Comparison of ENCODE assay signal across 2 cellular contexts in the genomic region with DNA sequence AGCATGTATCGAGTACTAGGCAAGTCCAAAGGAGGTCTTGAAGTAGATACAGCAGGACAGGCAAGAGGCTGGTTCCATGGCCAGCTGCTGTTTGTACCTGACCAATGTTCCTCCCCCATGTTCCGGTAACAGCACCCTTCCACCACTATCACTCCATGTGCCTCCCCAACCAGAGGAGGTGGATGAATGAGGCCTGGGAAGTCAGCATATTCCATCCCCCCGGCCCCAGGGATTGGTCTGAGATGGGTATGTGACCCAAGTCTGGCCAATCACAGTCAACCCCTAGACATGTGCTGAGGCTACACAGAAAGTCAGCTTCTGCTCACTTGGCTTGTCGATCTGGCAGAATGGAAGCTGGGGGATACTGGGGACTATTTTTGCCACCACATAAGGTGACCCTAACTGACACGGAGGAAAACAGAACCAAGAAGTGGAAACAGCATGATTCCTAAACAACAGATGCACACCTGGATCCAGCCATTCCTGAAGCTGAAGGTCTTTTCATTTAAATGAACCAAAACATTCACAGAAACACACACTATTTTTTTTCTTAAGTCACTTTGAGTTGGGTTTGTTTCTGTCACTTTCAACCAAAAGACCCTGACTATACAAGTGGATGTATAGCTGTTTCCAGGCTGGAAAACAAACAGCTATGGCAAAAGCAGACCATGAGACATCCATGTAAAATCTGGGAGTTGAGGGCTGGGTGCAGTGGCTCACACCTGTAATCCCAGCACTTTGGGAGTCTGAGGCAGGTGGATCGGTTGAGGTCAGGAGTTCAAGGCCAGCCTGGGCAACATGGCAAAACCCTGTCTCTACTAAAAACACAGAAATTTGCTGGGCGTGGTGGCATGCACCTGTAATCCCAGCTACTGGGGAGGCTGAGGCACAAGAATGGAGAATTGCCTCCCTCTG.
TF ChIP-seq lines count a peak whose summit lies in the region.

No MANE protein-coding gene starts in this region.

TF ChIP-seq in HCT116, 20 proteins besides CTCF, POLR2A, EP300 and RAD21:
- TF ChIP-seq, protein P1, sequence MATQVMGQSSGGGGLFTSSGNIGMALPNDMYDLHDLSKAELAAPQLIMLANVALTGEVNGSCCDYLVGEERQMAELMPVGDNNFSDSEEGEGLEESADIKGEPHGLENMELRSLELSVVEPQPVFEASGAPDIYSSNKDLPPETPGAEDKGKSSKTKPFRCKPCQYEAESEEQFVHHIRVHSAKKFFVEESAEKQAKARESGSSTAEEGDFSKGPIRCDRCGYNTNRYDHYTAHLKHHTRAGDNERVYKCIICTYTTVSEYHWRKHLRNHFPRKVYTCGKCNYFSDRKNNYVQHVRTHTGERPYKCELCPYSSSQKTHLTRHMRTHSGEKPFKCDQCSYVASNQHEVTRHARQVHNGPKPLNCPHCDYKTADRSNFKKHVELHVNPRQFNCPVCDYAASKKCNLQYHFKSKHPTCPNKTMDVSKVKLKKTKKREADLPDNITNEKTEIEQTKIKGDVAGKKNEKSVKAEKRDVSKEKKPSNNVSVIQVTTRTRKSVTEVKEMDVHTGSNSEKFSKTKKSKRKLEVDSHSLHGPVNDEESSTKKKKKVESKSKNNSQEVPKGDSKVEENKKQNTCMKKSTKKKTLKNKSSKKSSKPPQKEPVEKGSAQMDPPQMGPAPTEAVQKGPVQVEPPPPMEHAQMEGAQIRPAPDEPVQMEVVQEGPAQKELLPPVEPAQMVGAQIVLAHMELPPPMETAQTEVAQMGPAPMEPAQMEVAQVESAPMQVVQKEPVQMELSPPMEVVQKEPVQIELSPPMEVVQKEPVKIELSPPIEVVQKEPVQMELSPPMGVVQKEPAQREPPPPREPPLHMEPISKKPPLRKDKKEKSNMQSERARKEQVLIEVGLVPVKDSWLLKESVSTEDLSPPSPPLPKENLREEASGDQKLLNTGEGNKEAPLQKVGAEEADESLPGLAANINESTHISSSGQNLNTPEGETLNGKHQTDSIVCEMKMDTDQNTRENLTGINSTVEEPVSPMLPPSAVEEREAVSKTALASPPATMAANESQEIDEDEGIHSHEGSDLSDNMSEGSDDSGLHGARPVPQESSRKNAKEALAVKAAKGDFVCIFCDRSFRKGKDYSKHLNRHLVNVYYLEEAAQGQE (IDR thresholded peaks at IDR 0.05; ENCODE audit: low read depth), result no peak
- 0 out of 2 replicates have a peak, but pooled peaks have one; percentile 8 for TF ChIP-seq CBX3 (IDR thresholded peaks at IDR 0.05; ENCODE audit: low read depth)

TF ChIP-seq in K562, 482 proteins besides CTCF, POLR2A, EP300 and RAD21:
- no peak for TF ChIP-seq SIN3A (IDR thresholded peaks at IDR 0.05; ENCODE audit: borderline replicate concordance in 2 of 2, control insufficient read depth in 1 of 2, low read depth in 2 of 2, low read length in 2 of 2)
- TF ChIP-seq, protein P2, sequence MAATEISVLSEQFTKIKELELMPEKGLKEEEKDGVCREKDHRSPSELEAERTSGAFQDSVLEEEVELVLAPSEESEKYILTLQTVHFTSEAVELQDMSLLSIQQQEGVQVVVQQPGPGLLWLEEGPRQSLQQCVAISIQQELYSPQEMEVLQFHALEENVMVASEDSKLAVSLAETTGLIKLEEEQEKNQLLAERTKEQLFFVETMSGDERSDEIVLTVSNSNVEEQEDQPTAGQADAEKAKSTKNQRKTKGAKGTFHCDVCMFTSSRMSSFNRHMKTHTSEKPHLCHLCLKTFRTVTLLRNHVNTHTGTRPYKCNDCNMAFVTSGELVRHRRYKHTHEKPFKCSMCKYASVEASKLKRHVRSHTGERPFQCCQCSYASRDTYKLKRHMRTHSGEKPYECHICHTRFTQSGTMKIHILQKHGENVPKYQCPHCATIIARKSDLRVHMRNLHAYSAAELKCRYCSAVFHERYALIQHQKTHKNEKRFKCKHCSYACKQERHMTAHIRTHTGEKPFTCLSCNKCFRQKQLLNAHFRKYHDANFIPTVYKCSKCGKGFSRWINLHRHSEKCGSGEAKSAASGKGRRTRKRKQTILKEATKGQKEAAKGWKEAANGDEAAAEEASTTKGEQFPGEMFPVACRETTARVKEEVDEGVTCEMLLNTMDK (IDR thresholded peaks at IDR 0.05; ENCODE audit: borderline replicate concordance, insufficient read depth, low read depth, low read length, poor library complexity, severe bottlenecking), result no peak
- TF ChIP-seq RBM25 (IDR thresholded peaks at IDR 0.05; ENCODE audit: low read depth, low read length, severe bottlenecking), result peak; percentile 9
- TF ChIP-seq, protein P3, sequence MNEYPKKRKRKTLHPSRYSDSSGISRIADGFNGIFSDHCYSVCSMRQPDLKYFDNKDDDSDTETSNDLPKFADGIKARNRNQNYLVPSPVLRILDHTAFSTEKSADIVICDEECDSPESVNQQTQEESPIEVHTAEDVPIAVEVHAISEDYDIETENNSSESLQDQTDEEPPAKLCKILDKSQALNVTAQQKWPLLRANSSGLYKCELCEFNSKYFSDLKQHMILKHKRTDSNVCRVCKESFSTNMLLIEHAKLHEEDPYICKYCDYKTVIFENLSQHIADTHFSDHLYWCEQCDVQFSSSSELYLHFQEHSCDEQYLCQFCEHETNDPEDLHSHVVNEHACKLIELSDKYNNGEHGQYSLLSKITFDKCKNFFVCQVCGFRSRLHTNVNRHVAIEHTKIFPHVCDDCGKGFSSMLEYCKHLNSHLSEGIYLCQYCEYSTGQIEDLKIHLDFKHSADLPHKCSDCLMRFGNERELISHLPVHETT (CRISPR knock-in tag; conservative IDR thresholded peaks at IDR 0.05 in 1 of 2, IDR thresholded peaks at IDR 0.05 in 1 of 2), result peak in 1 of 2 experiments; percentile 17; a peak in 1 of 4 replicates
